8 cellular contexts compared by ENCODE assay signal in the genomic region with DNA sequence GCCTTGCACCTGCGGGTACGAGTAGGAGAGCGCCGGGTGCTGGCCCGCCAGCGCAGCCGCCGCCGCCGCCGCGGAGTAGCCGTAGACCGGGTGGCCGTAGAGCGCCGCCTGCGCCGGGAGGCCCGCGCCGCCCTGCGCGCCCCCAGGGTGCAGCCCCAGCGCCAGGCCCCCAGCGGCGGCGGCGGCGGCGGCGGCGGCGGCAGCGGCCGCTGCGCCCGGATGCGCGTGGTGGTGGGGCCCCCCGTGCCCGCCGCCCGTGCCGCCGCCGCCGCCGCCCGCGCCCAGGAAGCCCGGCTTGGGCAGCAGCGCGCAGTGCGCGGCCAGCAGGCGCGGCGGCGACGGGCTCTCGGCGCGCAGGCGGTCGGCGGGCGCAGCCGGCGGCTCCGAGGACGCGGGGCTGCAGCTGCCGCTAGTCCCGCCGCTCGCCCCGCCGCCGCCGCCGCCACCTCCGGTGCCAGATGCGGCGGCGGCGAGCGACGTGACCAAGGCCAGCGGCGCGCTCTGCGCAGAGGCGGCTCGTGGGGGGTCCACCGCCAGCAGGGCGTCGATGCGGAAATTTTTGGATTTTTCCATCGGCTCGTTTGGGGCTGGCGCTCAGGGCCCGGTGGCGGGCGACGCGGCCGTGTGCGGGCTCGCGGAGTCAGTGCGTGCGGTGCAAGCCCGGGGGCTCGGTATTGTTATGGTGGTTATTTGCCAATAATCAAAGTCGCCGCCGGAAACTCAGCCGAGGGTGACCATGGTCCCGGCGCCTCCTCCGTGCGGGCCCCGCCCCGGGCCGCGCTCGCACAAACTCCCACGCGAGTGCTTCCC. TPM values are rescaled to one million over a fixed set of nuclear protein-coding genes. Genes with fewer than 3 reads are reported as not detected.
A peak's percentile ranks its signal among the peaks of the same experiment; 100 is the strongest.
DNase-seq lines count a peak whose midpoint lies in the region; ATAC-seq, FAIRE-seq and TF ChIP-seq lines count a peak whose summit lies in the region.

No MANE protein-coding gene starts in this region.

- DNase-seq in GM13977 (ENCODE audit: low spot score) (peak; percentile 68), epithelial cell of esophagus (ENCODE audit: low read depth) (no peak), sigmoid colon (no peak), dedifferentiated amniotic fluid mesenchymal stem cell (ENCODE audit: extremely low spot score) (no peak), GM19239 (ENCODE audit: insufficient read length, low spot score) (no peak)

- peaks cover 0 to 34% (median 31%) of the 10 kb centered on the region in 4 donors for H3K4me1 ChIP-seq in sigmoid colon

- intact Hi-C loops in sigmoid colon (cut with DNase I): no loop called here

- peaks cover 59 to 98% (median 93%) of the 10 kb centered on the region in 3 donors for H3K27me3 ChIP-seq in sigmoid colon

- no peaks in the 10 kb centered on the region for H3K9me3 ChIP-seq in sigmoid colon

- no peak for TF ChIP-seq CTCF in GM13977 (IDR thresholded peaks at IDR 0.05; ENCODE audit: extremely low read depth, insufficient read depth, missing control alignments)
- no peak for TF ChIP-seq CTCF in epithelial cell of esophagus (IDR thresholded peaks at IDR 0.05; ENCODE audit: insufficient read depth, low read depth, low read length, missing control alignments)
- TF ChIP-seq CTCF in sigmoid colon (IDR thresholded peaks at IDR 0.05): no peak

- TF ChIP-seq POLR2A in sigmoid colon (IDR thresholded peaks at IDR 0.05): no peak

- WGBS in sigmoid colon, 2 donors: 0 to 1% methylated on average over 130 of the region's 130 CpGs

- in situ Hi-C loops in GM13977 (cut with MboI; ENCODE audit: low pct_unique_long_range_greater_than_20kb, low sequenced_read_pairs, unreplicated experiment): loop anchor here (25.0 kb wide), 2 partner anchors 1223 to 1548 kb away; partner anchors contain the start of gene EN2

- H3K27ac ChIP-seq in sigmoid colon: no peak overlapping the region

- no peak for FAIRE-seq in GM19239 (lab: Jason Lieb, UNC)

- H3K4me3 ChIP-seq in epithelial cell of esophagus (ENCODE audit: low read length) (peak overlapping the region; percentile 50), sigmoid colon (peak overlapping the region in 3 of 4 donors; percentile 37 to 49 (median 48))

- no peaks in the 10 kb centered on the region for H3K36me3 ChIP-seq in sigmoid colon

- TF ChIP-seq EP300 in Ishikawa (IDR thresholded peaks at IDR 0.05; ENCODE audit: borderline replicate concordance): 0 out of 2 replicates have a peak, but pooled peaks have one; percentile 14
- TF ChIP-seq EP300 in sigmoid colon (IDR thresholded peaks at IDR 0.05): no peak

- peak; percentile 24 for ATAC-seq in GM21529 (IDR thresholded peaks at IDR 0.05; ENCODE audit: unreplicated experiment)
- ATAC-seq in HG03097 (IDR thresholded peaks at IDR 0.05; ENCODE audit: low FRiP score, unreplicated experiment): no peak

- TF ChIP-seq RAD21 in Ishikawa (IDR thresholded peaks at IDR 0.05; ENCODE audit: low read depth): no peak

TF ChIP-seq in Ishikawa, 13 proteins besides CTCF, POLR2A, EP300 and RAD21:
- no peak for TF ChIP-seq YY1 (IDR thresholded peaks at IDR 0.05; ENCODE audit: low read depth)
- TF ChIP-seq CEBPB (IDR thresholded peaks at IDR 0.05): no peak
- TF ChIP-seq NFIC (IDR thresholded peaks at IDR 0.05): no peak
- no peak for TF ChIP-seq FOXM1 (IDR thresholded peaks at IDR 0.05; ENCODE audit: borderline replicate concordance, low read depth)
- no peak; the same call in 1 of the 2 replicates for TF ChIP-seq ZBTB7A (IDR thresholded peaks at IDR 0.05; ENCODE audit: low read depth)
- TF ChIP-seq CREB1 (IDR thresholded peaks at IDR 0.05; ENCODE audit: low read depth): no peak
- TF ChIP-seq TAF1 (IDR thresholded peaks at IDR 0.05; ENCODE audit: low read depth): no peak
- no peak for TF ChIP-seq TEAD4 (IDR thresholded peaks at IDR 0.05)
- TF ChIP-seq, protein P1, sequence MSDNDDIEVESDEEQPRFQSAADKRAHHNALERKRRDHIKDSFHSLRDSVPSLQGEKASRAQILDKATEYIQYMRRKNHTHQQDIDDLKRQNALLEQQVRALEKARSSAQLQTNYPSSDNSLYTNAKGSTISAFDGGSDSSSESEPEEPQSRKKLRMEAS (IDR thresholded peaks at IDR 0.05): no peak
- no peak for TF ChIP-seq USF1 (IDR thresholded peaks at IDR 0.05)
- no peak for TF ChIP-seq EGR1 (IDR thresholded peaks at IDR 0.05)
- no peak for TF ChIP-seq TCF12 (IDR thresholded peaks at IDR 0.05; ENCODE audit: low read depth)
- TF ChIP-seq, protein P2, sequence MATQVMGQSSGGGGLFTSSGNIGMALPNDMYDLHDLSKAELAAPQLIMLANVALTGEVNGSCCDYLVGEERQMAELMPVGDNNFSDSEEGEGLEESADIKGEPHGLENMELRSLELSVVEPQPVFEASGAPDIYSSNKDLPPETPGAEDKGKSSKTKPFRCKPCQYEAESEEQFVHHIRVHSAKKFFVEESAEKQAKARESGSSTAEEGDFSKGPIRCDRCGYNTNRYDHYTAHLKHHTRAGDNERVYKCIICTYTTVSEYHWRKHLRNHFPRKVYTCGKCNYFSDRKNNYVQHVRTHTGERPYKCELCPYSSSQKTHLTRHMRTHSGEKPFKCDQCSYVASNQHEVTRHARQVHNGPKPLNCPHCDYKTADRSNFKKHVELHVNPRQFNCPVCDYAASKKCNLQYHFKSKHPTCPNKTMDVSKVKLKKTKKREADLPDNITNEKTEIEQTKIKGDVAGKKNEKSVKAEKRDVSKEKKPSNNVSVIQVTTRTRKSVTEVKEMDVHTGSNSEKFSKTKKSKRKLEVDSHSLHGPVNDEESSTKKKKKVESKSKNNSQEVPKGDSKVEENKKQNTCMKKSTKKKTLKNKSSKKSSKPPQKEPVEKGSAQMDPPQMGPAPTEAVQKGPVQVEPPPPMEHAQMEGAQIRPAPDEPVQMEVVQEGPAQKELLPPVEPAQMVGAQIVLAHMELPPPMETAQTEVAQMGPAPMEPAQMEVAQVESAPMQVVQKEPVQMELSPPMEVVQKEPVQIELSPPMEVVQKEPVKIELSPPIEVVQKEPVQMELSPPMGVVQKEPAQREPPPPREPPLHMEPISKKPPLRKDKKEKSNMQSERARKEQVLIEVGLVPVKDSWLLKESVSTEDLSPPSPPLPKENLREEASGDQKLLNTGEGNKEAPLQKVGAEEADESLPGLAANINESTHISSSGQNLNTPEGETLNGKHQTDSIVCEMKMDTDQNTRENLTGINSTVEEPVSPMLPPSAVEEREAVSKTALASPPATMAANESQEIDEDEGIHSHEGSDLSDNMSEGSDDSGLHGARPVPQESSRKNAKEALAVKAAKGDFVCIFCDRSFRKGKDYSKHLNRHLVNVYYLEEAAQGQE (IDR thresholded peaks at IDR 0.05; ENCODE audit: low read depth): no peak

RNA-seq across cellular contexts. Expression of gene MNX1, which starts 0.5 kb away (rescaled TPM):
- total RNA-seq in sigmoid colon: not detected
- polyA plus RNA-seq in sigmoid colon: 1 to 10 TPM; 4.2 to 5.3 (median 4.2) TPM
